Comparison of ENCODE assay signal across 17 cellular contexts in genomic region chr6:2225422-2226392, GRCh38. TPM values are rescaled to one million over a fixed set of nuclear protein-coding genes. Genes with fewer than 3 reads are reported as not detected.
DNase-seq lines count a peak whose midpoint lies in the region; ATAC-seq, FAIRE-seq and TF ChIP-seq lines count a peak whose summit lies in the region.
"Had no signal": no experiment of that assay in that cellular context is flagged by ENCODE, and none has a peak within 500 bp of the region (broad histone marks: within the 10 kb centered on the region; RNA-seq: fewer than 3 reads in every experiment).

No MANE protein-coding gene starts in this region.

- no peak overlapping the region for H3K4me3 Mint-ChIP-seq in activated CD4-positive, alpha-beta T cell treated with anti-CD3 and anti-CD28 coated beads for 36 hours
- no peak overlapping the region for H3K4me3 Mint-ChIP-seq in activated CD4-positive, alpha-beta memory T cell treated with anti-CD3 and anti-CD28 coated beads for 36 hours
- H3K4me3 Mint-ChIP-seq: activated naive CD4-positive, alpha-beta T cell treated with anti-CD3 and anti-CD28 coated beads for 36 hours had no signal

- no peak for FAIRE-seq in D721Med (lab: Jason Lieb, UNC)

- TF ChIP-seq CTCF in VCaP (conservative IDR thresholded peaks at IDR 0.05) (no peak), fibroblast of the aortic adventitia (IDR thresholded peaks at IDR 0.05; ENCODE audit: insufficient read depth, low read length) (no peak), D721Med (IDR thresholded peaks at IDR 0.05; ENCODE audit: insufficient read depth, missing control alignments) (no peak)

- peaks cover 21% of the 10 kb centered on the region for H3K4me1 Mint-ChIP-seq in activated CD4-positive, alpha-beta T cell treated with anti-CD3 and anti-CD28 coated beads for 36 hours
- H3K4me1 Mint-ChIP-seq in activated CD4-positive, alpha-beta memory T cell treated with anti-CD3 and anti-CD28 coated beads for 36 hours (ENCODE audit: low read depth): peaks cover 21% of the 10 kb centered on the region

- intact Hi-C loops in activated CD4-positive, alpha-beta T cell treated with anti-CD3 and anti-CD28 coated beads for 36 hours (cut with DNase I, micrococcal nuclease): no loop called here
- intact Hi-C loops in activated CD4-positive, alpha-beta memory T cell treated with anti-CD3 and anti-CD28 coated beads for 36 hours (cut with micrococcal nuclease): no loop called here

- peaks cover 1% of the 10 kb centered on the region for H3K36me3 Mint-ChIP-seq in activated CD4-positive, alpha-beta T cell treated with anti-CD3 and anti-CD28 coated beads for 36 hours (ENCODE audit: low read depth)
- H3K36me3 Mint-ChIP-seq in activated CD4-positive, alpha-beta memory T cell treated with anti-CD3 and anti-CD28 coated beads for 36 hours: no peaks in the 10 kb centered on the region

- no peaks in the 10 kb centered on the region for H3K9me3 Mint-ChIP-seq in activated CD4-positive, alpha-beta T cell treated with anti-CD3 and anti-CD28 coated beads for 36 hours (ENCODE audit: low read depth)
- no peaks in the 10 kb centered on the region for H3K9me3 Mint-ChIP-seq in activated CD4-positive, alpha-beta memory T cell treated with anti-CD3 and anti-CD28 coated beads for 36 hours
- H3K9me3 Mint-ChIP-seq: activated naive CD4-positive, alpha-beta T cell treated with anti-CD3 and anti-CD28 coated beads for 36 hours had no signal

- no peak for DNase-seq in activated CD4-positive, alpha-beta T cell treated with anti-CD3 and anti-CD28 coated beads for 36 hours
- no peak for DNase-seq in activated CD4-positive, alpha-beta T cell treated with anti-CD3 and anti-CD28 coated beads, Interleukin-2, amount 50 U/mL, for 4 hours
- DNase-seq in fibroblast of the aortic adventitia (ENCODE audit: low read depth) (peak; percentile 60), D721Med (ENCODE audit: insufficient read length, low spot score) (no peak)
- DNase-seq in stimulated activated CD4-positive, alpha-beta T cell treated with anti-CD3 and anti-CD28 coated beads, Interleukin-4, amount 100 ng/mL, for 1 hour: no peak
- DNase-seq in activated CD4-positive, alpha-beta memory T cell treated with anti-CD3 and anti-CD28 coated beads for 36 hours: no peak
- DNase-seq: activated naive CD4-positive, alpha-beta T cell treated with anti-CD3 and anti-CD28 coated beads for 36 hours; central memory CD4-positive, alpha-beta T cell; esophagus squamous epithelium; mesendoderm; NCI-H1694 treated with DMSO at 0.1 percent for 48 hours; NK-92 treated with Interleukin-12 subunit alpha and Interleukin-12 subunit beta, amount 100 ng/mL, for 24 hours; ovary; SJCRH30; thyroid gland had no signal

- ATAC-seq in activated CD4-positive, alpha-beta T cell treated with anti-CD3 and anti-CD28 coated beads for 36 hours: peak; percentile 26
- no peak for ATAC-seq in GM18520 (IDR thresholded peaks at IDR 0.05; ENCODE audit: unreplicated experiment)

- peak overlapping the region; percentile 66 for H3K27ac ChIP-seq in VCaP
- H3K27ac ChIP-seq: esophagus squamous epithelium, ovary, SJCRH30, thyroid gland had no signal

- no peak overlapping the region for H3K27ac Mint-ChIP-seq in activated CD4-positive, alpha-beta T cell treated with anti-CD3 and anti-CD28 coated beads for 36 hours
- no peak overlapping the region for H3K27ac Mint-ChIP-seq in activated CD4-positive, alpha-beta memory T cell treated with anti-CD3 and anti-CD28 coated beads for 36 hours
- H3K27ac Mint-ChIP-seq: activated naive CD4-positive, alpha-beta T cell treated with anti-CD3 and anti-CD28 coated beads for 36 hours had no signal

- no peaks in the 10 kb centered on the region for H3K27me3 Mint-ChIP-seq in activated CD4-positive, alpha-beta T cell treated with anti-CD3 and anti-CD28 coated beads for 36 hours
- H3K27me3 Mint-ChIP-seq in activated CD4-positive, alpha-beta memory T cell treated with anti-CD3 and anti-CD28 coated beads for 36 hours: no peaks in the 10 kb centered on the region

- CTCF ChIA-PET in activated CD4-positive, alpha-beta T cell treated with anti-CD3 and anti-CD28 coated beads for 36 hours (lab: Charles Lee): interaction anchor here (0.8 to 1.5 kb wide), 2 partner anchors 23 to 408 kb away, joined by 3 to 4 read pairs; no protein-coding TSS in a partner anchor
- CTCF ChIA-PET in activated CD4-positive, alpha-beta memory T cell treated with anti-CD3 and anti-CD28 coated beads for 36 hours (lab: Charles Lee): interaction anchor here (1.4 kb wide), 1 partner anchor 16 kb away, joined by 5 read pairs; no protein-coding TSS in a partner anchor

- POLR2A ChIA-PET in activated CD4-positive, alpha-beta T cell treated with anti-CD3 and anti-CD28 coated beads for 36 hours (lab: Charles Lee): no interaction called here
- POLR2A ChIA-PET in activated CD4-positive, alpha-beta memory T cell treated with anti-CD3 and anti-CD28 coated beads for 36 hours (lab: Charles Lee): interaction anchor here (0.6 kb wide), 1 partner anchor 577 kb away, joined by 4 read pairs; no protein-coding TSS in a partner anchor

- no peak overlapping the region for H3K4me3 ChIP-seq in fibroblast of the aortic adventitia (ENCODE audit: low read depth, low read length)
- H3K4me3 ChIP-seq: esophagus squamous epithelium, ovary, SJCRH30, thyroid gland had no signal

RNA-seq across cellular contexts. Expression of gene GMDS, which starts 19.7 kb away (rescaled TPM):
- 10 to 100 TPM; 33.2 to 33.5 TPM for total RNA-seq in activated CD4-positive, alpha-beta T cell treated with anti-CD3 and anti-CD28 coated beads for 36 hours
- total RNA-seq in fibroblast of the aortic adventitia (ENCODE audit: low replicate concordance): 15.9 and 30.8 TPM in 2 replicates
- 10 to 100 TPM; 34.7 to 36.4 TPM for total RNA-seq in activated CD4-positive, alpha-beta memory T cell treated with anti-CD3 and anti-CD28 coated beads for 36 hours
